ENCODE assay signal across 7 cellular contexts in genomic region chr1:2232255-2232915, GRCh38. TPM values are rescaled to one million over a fixed set of nuclear protein-coding genes. Genes with fewer than 3 reads are reported as not detected.
DNase-seq lines count a peak whose midpoint lies in the region; ATAC-seq, FAIRE-seq and TF ChIP-seq lines count a peak whose summit lies in the region.

No MANE protein-coding gene starts in this region.

- CTCF ChIA-PET in GM12878 (lab: Yijun Ruan, JAX) = interaction anchor here (1.4 kb wide), 1 partner anchor 58 kb away, joined by 3 read pairs; no protein-coding TSS in a partner anchor

- no peaks in the 10 kb centered on the region for H3K27me3 ChIP-seq in GM12878 (replicated peaks in 1 of 2; ENCODE audit: control insufficient read depth in 2 of 2, insufficient read depth in 2 of 2, low read length in 1 of 2)
- no peaks in the 10 kb centered on the region for H3K27me3 ChIP-seq in left lung
- H3K27me3 ChIP-seq in stomach smooth muscle (ENCODE audit: control insufficient read depth in 1 of 2, insufficient read depth in 2 of 2, low read length in 2 of 2) = no peaks in the 10 kb centered on the region
- H3K27me3 ChIP-seq in WERI-Rb-1 (ENCODE audit: insufficient read depth, low read depth, severe bottlenecking) = no peaks in the 10 kb centered on the region

- TF ChIP-seq EP300 in GM12878 (IDR thresholded peaks at IDR 0.05; ENCODE audit: borderline replicate concordance in 1 of 2, control insufficient read depth in 1 of 2, low read depth in 2 of 2, low read length in 2 of 2) = no peak

- RAD21 ChIA-PET in GM12878 (lab: Charles Lee; ENCODE audit: unreplicated experiment) = interaction anchor here (1.2 to 3.0 kb wide), 3 partner anchors 68 to 83 kb away, joined by 3 to 13 read pairs (median 5); no protein-coding TSS in a partner anchor

- TF ChIP-seq CTCF in GM12878 (IDR thresholded peaks at IDR 0.05 in 2 of 3, conservative IDR thresholded peaks at IDR 0.05 in 1 of 3; ENCODE audit: control insufficient read depth in 2 of 3, extremely low read depth in 1 of 3, insufficient read depth in 1 of 3, low read depth in 3 of 3, low read length in 3 of 3) (no peak), left lung (IDR thresholded peaks at IDR 0.05) (no peak), WERI-Rb-1 (IDR thresholded peaks at IDR 0.05; ENCODE audit: low read depth, low read length) (no peak)

- WGBS in GM12878 (ENCODE audit: insufficient coverage, insufficient replicate concordance, low lambda C conversion rate, missing lambda C conversion rate) = 90% methylated on average over 17 of the region's 17 CpGs

- in situ Hi-C loops in GM12878 (cut with MboI) = no loop called here

- H3K79me2 ChIP-seq in GM12878 (ENCODE audit: control insufficient read depth, insufficient read depth, low read length) = peaks cover 72% of the 10 kb centered on the region

- no peaks in the 10 kb centered on the region for H3K9me3 ChIP-seq in GM12878 (replicated peaks; ENCODE audit: control insufficient read depth, insufficient read depth, low read length)
- H3K9me3 ChIP-seq in left lung = no peaks in the 10 kb centered on the region
- no peaks in the 10 kb centered on the region for H3K9me3 ChIP-seq in stomach smooth muscle (ENCODE audit: control insufficient read depth in 2 of 2, low read length in 2 of 2)
- no peaks in the 10 kb centered on the region for H3K9me3 ChIP-seq in WERI-Rb-1 (ENCODE audit: severe bottlenecking)

- H3K27ac ChIP-seq in GM12878 (ENCODE audit: control insufficient read depth, insufficient read depth) (no peak overlapping the region), left lung (peak overlapping the region; percentile 89 to 93), stomach smooth muscle (ENCODE audit: low read length) (peak overlapping the region; percentile 87), WERI-Rb-1 (no peak overlapping the region)

- H3K4me3 ChIP-seq in GM12878 = peak overlapping the region; percentile 82; the same call in 1 of the 2 replicates
- H3K4me3 ChIP-seq in left lung = peak overlapping the region; percentile 69 to 93
- H3K4me3 ChIP-seq in stomach smooth muscle (ENCODE audit: low read length in 2 of 2) = peak overlapping the region; percentile 81 to 86
- H3K4me3 ChIP-seq in WERI-Rb-1 (ENCODE audit: low read depth, low read length) = no peak overlapping the region

- no peak overlapping the region; the same call in 1 of the 2 replicates for H3K9ac ChIP-seq in GM12878 (ENCODE audit: control insufficient read depth, insufficient read depth, low read length)
- peak overlapping the region; percentile 42 to 80 for H3K9ac ChIP-seq in stomach smooth muscle (ENCODE audit: low read length in 2 of 2)

- TF ChIP-seq RAD21 in GM12878 (IDR thresholded peaks at IDR 0.05; ENCODE audit: insufficient read depth, low read depth, low read length) = no peak

- POLR2A ChIA-PET in GM12878 (lab: Charles Lee) = no interaction called here

- H3K27me3 Mint-ChIP-seq in IgD-negative memory B cell = peaks cover 3% of the 10 kb centered on the region

- TF ChIP-seq POLR2A in GM12878 (IDR thresholded peaks at IDR 0.05; ENCODE audit: low read depth, low read length) = no peak

- H3K4me1 ChIP-seq in GM12878 (ENCODE audit: control insufficient read depth, insufficient read depth, low read length) (peaks cover 34% of the 10 kb centered on the region), left lung (peaks cover 56 to 80% of the 10 kb centered on the region in 2 donors), stomach smooth muscle (ENCODE audit: control insufficient read depth, insufficient read depth, low read length) (peaks cover 79% of the 10 kb centered on the region)

- no TSS peak for BruUV-seq in GM12878 (replicated peaks; lab: Mats Ljungman, UMichigan)

- peak overlapping the region; percentile 92 to 99 (median 99) for H3K27ac Mint-ChIP-seq in IgD-negative memory B cell

- peak overlapping the region; percentile 97 for H3K4me2 ChIP-seq in GM12878 (ENCODE audit: control insufficient read depth, insufficient read depth)

- H3K4me1 Mint-ChIP-seq in IgD-negative memory B cell = peaks cover 40 to 55% (median 51%) of the 10 kb centered on the region in 3 donors

- H2AFZ ChIP-seq in GM12878 (ENCODE audit: control insufficient read depth, low read depth, low read length) = no peak overlapping the region

- no peak for DNase-seq in GM12878 (ENCODE audit: low read depth, low spot score)
- DNase-seq in left lung = peak in 1 of 2 donors; percentile 81
- no peak for DNase-seq in stimulated activated naive CD4-positive, alpha-beta T cell treated with Interleukin-2 at 50 U/mL for 16 hours (lab: John Stamatoyannopoulos, UW)
- no peak for DNase-seq in WERI-Rb-1

- peaks cover 0 to 2% of the 10 kb centered on the region in 2 experiments; a peak in 2 of 4 replicates for H3K36me3 ChIP-seq in GM12878 (ENCODE audit: control insufficient read depth in 2 of 2, insufficient read depth in 2 of 2, low read length in 1 of 2)
- H3K36me3 ChIP-seq in left lung = no peaks in the 10 kb centered on the region
- H3K36me3 ChIP-seq in stomach smooth muscle (ENCODE audit: control insufficient read depth in 2 of 2, insufficient read depth in 2 of 2, low read length in 2 of 2) = no peaks in the 10 kb centered on the region
- H3K36me3 ChIP-seq in WERI-Rb-1 = peaks cover 32% of the 10 kb centered on the region

- FAIRE-seq in GM12878 (lab: Jason Lieb, UNC) = no peak

- ATAC-seq in GM12878 = no peak
- no peak for ATAC-seq in left lung
- no peak for ATAC-seq in GM19463 (IDR thresholded peaks at IDR 0.05; ENCODE audit: unreplicated experiment)

- SMC1A ChIA-PET in GM12878 (lab: Charles Lee; ENCODE audit: uncharacterized antibody, unreplicated experiment) = no interaction called here

- intact Hi-C loops in GM12878 (cut with micrococcal nuclease; ENCODE audit: unreplicated experiment) (loop anchor here (10.0 kb wide), 1 partner anchor 62 kb away; no protein-coding TSS in a partner anchor), left lung (cut with DNase I) (loop anchor here in 1 of 2 donors (10.0 kb wide), 1 partner anchor 82 kb away; no protein-coding TSS in a partner anchor)

- peak overlapping the region; percentile 94 to 99 (median 97) for H3K4me3 Mint-ChIP-seq in IgD-negative memory B cell

- H3K9me3 Mint-ChIP-seq in IgD-negative memory B cell = no peaks in the 10 kb centered on the region

- 0 out of 2 replicates have a peak, but pooled peaks cover 8% of the 10 kb centered on the region for H4K20me1 ChIP-seq in GM12878 (ENCODE audit: control insufficient read depth, insufficient read depth)

- peaks cover 2% of the 10 kb centered on the region for H3K36me3 Mint-ChIP-seq in IgD-negative memory B cell

TF ChIP-seq in GM12878, 131 proteins besides CTCF, POLR2A, EP300 and RAD21 (continues in another document):
- TF ChIP-seq GATAD2B (conservative IDR thresholded peaks at IDR 0.05; ENCODE audit: low read depth) (no peak), SPI1 (IDR thresholded peaks at IDR 0.05; ENCODE audit: borderline replicate concordance, insufficient read depth, low read depth, low read length) (no peak), ZNF207 (IDR thresholded peaks at IDR 0.05; ENCODE audit: borderline replicate concordance) (no peak), NR2C2 (IDR thresholded peaks at IDR 0.05; ENCODE audit: borderline replicate concordance, control insufficient read depth, insufficient read length, low read depth) (no peak), SMARCA5 (IDR thresholded peaks at IDR 0.05) (no peak)

RNA-seq across cellular contexts. Expression of gene SKI, which starts 4.3 kb away (rescaled TPM):
- polyA plus RNA-seq in IgD-negative memory B cell (0.78 TPM), GM12878 (2011; rRNA removed) (0.99 and 1.4 TPM in 2 replicates), GM12878 (2014; fragmentation: Illumina TruSeq; extraction: Trizol) (2.4 and 3.8 TPM in 2 replicates), GM12878 (2014; fragmentation: Nextera tagmentation; extraction: Ambion mirVana) (under 1 TPM; 0.03 to 0.07 TPM), GM12878 (2014; rRNA removed) (4.8 and 5.2 TPM in 2 replicates), GM12878 (2016; fragmentation: Nextera tagmentation; extraction: Ambion mirVana) (under 1 TPM; 0.18 to 0.54 TPM)
- 11.9 and 13.5 TPM in 2 replicates for total RNA-seq in GM12878 (2013; cell fraction: nucleolus; rRNA removed)
- total RNA-seq in GM12878 (2014; rRNA removed) (2.1 and 3.2 TPM in 2 replicates), GM12878 (2014; rRNA removed; fragmentation: Illumina TruSeq; extraction: Trizol) (0.54 and 0.55 TPM in 2 replicates), GM12878 (2021) (11.6 and 14.9 TPM in 2 replicates), left lung (10 to 100 TPM; 75.8 to 89.0 TPM)
- polyA plus RNA-seq in GM12878 (2011; ENCODE audit: low read depth) = 1.7 TPM
- 1.7 and 2.1 TPM in 2 replicates for polyA plus RNA-seq in GM12878 (2011; cell fraction: cytosol; rRNA removed)
- 4.9 and 8.7 TPM in 2 replicates for polyA plus RNA-seq in GM12878 (2011; cell fraction: nucleus; rRNA removed)
- polyA plus RNA-seq in GM12878 (2012) = 4.4 and 4.7 TPM in 2 replicates
- polyA minus RNA-seq in GM12878 (2011; rRNA and poly(A)+ RNA removed) = 1.0 and 2.2 TPM in 2 replicates
- polyA minus RNA-seq in GM12878 (2011; cell fraction: cytosol; rRNA and poly(A)+ RNA removed) = 2.9 and 3.6 TPM in 2 replicates
- polyA minus RNA-seq in GM12878 (2011; cell fraction: nucleus; rRNA and poly(A)+ RNA removed) = 3.9 and 4.3 TPM in 2 replicates

RNA-seq across cellular contexts. Expression of gene FAAP20, which starts 37.8 kb away (rescaled TPM):
- 78.2 TPM for polyA plus RNA-seq in IgD-negative memory B cell
- total RNA-seq in GM12878 (2013; cell fraction: nucleolus; rRNA removed) = 13.3 and 16.5 TPM in 2 replicates
- 32.5 and 34.7 TPM in 2 replicates for total RNA-seq in GM12878 (2014; rRNA removed)
- 3.6 and 4.4 TPM in 2 replicates for total RNA-seq in GM12878 (2014; rRNA removed; fragmentation: Illumina TruSeq; extraction: Trizol)
- total RNA-seq in GM12878 (2021) = 68.5 and 71.2 TPM in 2 replicates
- 7.1 TPM for polyA plus RNA-seq in GM12878 (2011; ENCODE audit: low read depth)
- 2.6 and 7.0 TPM in 2 replicates for polyA plus RNA-seq in GM12878 (2011; rRNA removed)
- 13.0 and 30.7 TPM in 2 replicates for polyA plus RNA-seq in GM12878 (2011; cell fraction: cytosol; rRNA removed)
- 20.8 and 30.9 TPM in 2 replicates for polyA plus RNA-seq in GM12878 (2011; cell fraction: nucleus; rRNA removed)
- 26.3 and 32.4 TPM in 2 replicates for polyA plus RNA-seq in GM12878 (2012)
- polyA plus RNA-seq in GM12878 (2014; fragmentation: Illumina TruSeq; extraction: Trizol) = 0.43 and 2.6 TPM in 2 replicates
- 1 to 10 TPM in 1 of 2 experiments, under 1 TPM in 1; 0.79 to 1.2 TPM for polyA plus RNA-seq in GM12878 (2014; fragmentation: Nextera tagmentation; extraction: Ambion mirVana)
- polyA plus RNA-seq in GM12878 (2014; rRNA removed) = 89.9 and 91.8 TPM in 2 replicates
- 10 to 100 TPM; 57.2 to 60.2 TPM for polyA plus RNA-seq in GM12878 (2016; fragmentation: Nextera tagmentation; extraction: Ambion mirVana)
- 1.5 and 4.7 TPM in 2 replicates for polyA minus RNA-seq in GM12878 (2011; rRNA and poly(A)+ RNA removed)
- polyA minus RNA-seq in GM12878 (2011; cell fraction: cytosol; rRNA and poly(A)+ RNA removed) = 3.3 and 9.1 TPM in 2 replicates
- 5.6 and 10.3 TPM in 2 replicates for polyA minus RNA-seq in GM12878 (2011; cell fraction: nucleus; rRNA and poly(A)+ RNA removed)
- 10 to 100 TPM; 51.6 to 69.7 TPM for total RNA-seq in left lung

Comparison
In these comparisons a context has a peak if more than half of its experiments do, and no peak if none do; other contexts are left out.
1. H3K27ac ChIP-seq: peak in left lung (2 of 2) and stomach smooth muscle (single experiment); none in GM12878 (single experiment) and WERI-Rb-1 (single experiment).
2. RNA of gene SKI, which starts 4.3 kb away (total RNA-seq): 75.8 to 89.0 TPM in left lung; 0.54 to 14.9 TPM in GM12878; every median in the first group is over 4 times any median in the second.